Comparison of ENCODE assay signal across 28 cellular contexts in genomic region chr2:101500175-101500574, GRCh38. TPM values are rescaled to one million over a fixed set of nuclear protein-coding genes. Genes with fewer than 3 reads are reported as not detected.
DNase-seq lines count a peak whose midpoint lies in the region; ATAC-seq and TF ChIP-seq lines count a peak whose summit lies in the region.
"Had no signal": no experiment of that assay in that cellular context is flagged by ENCODE, and none has a peak within 500 bp of the region (broad histone marks: within the 10 kb centered on the region; RNA-seq: fewer than 3 reads in every experiment).

No MANE protein-coding gene starts in this region.

- no peak overlapping the region for H3K4me3 ChIP-seq in smooth muscle cell

- 29% methylated on average over 2 of the region's 2 CpGs for WGBS in smooth muscle cell (ENCODE audit: low lambda C conversion rate)

- no peaks in the 10 kb centered on the region for H4K20me1 ChIP-seq in smooth muscle cell (ENCODE audit: low read depth)

- H3K9ac ChIP-seq in smooth muscle cell (ENCODE audit: low read depth) = peak overlapping the region; percentile 38

- H3K4me1 ChIP-seq in smooth muscle cell (ENCODE audit: low read depth) = peaks cover 7% of the 10 kb centered on the region

- no peaks in the 10 kb centered on the region for H3K36me3 ChIP-seq in smooth muscle cell (ENCODE audit: low read depth)

- no peaks in the 10 kb centered on the region for H3K27me3 ChIP-seq in smooth muscle cell (ENCODE audit: low read depth)

- peaks cover 7% of the 10 kb centered on the region for H3F3A ChIP-seq in smooth muscle cell (ENCODE audit: low read depth)

- no peak for TF ChIP-seq CTCF in smooth muscle cell (IDR thresholded peaks at IDR 0.05; ENCODE audit: borderline replicate concordance, insufficient read depth, poor library complexity, severe bottlenecking)

- no peak overlapping the region for H2AFZ ChIP-seq in smooth muscle cell (ENCODE audit: low read depth)

- ATAC-seq in GM18907 (IDR thresholded peaks at IDR 0.05; ENCODE audit: unreplicated experiment) = no peak
- ATAC-seq: activated naive CD8-positive, alpha-beta T cell treated with anti-CD3 and anti-CD28 coated beads, Interleukin-2, amount 50 U/mL, for 24 hours; T-cell had no signal

- peak; percentile 19 for DNase-seq in NCI-H2196 (lab: John Stamatoyannopoulos, UW; ENCODE audit: unreplicated experiment)
- DNase-seq in NCI-H2196 treated with DMSO at 0.1 percent for 48 hours (lab: John Stamatoyannopoulos, UW; ENCODE audit: unreplicated experiment) = no peak
- peak; percentile 78 for DNase-seq in astrocyte of the hippocampus (ENCODE audit: low read depth, low spot score)
- peak; percentile 81 for DNase-seq in iris pigment epithelial cell (ENCODE audit: low read depth)
- DNase-seq in smooth muscle cell (lab: John Stamatoyannopoulos, UW; ENCODE audit: unreplicated experiment) = no peak
- DNase-seq in NCI-H128 (lab: John Stamatoyannopoulos, UW; ENCODE audit: unreplicated experiment) = no peak
- no peak for DNase-seq in C1 segment of cervical spinal cord (lab: John Stamatoyannopoulos, UW)
- DNase-seq: activated CD4-positive, alpha-beta T cell treated with anti-CD3 and anti-CD28 coated beads, Interleukin-2, amount 10 ng/mL, durations not matched to agents 7 days and 5 days; activated CD8-positive, alpha-beta memory T cell treated with anti-CD3 and anti-CD28 coated beads, Interleukin-2, amount 50 U/mL, for 4 hours; activated naive CD8-positive, alpha-beta T cell treated with anti-CD3 and anti-CD28 coated beads, Interleukin-2, amount 50 U/mL, for 24 hours; Calu3; central memory CD4-positive, alpha-beta T cell; EL; erythroblast; glutamatergic neuron; H7; Karpas-422; NCI-H1092 treated with DMSO at 0.1 percent for 48 hours; NCI-H2081 treated with DMSO at 0.1 percent for 48 hours; NCI-H526; nucleus accumbens; retina; Right ventricle myocardium superior; stimulated activated CD8-positive, alpha-beta memory T cell treated with anti-CD3 and anti-CD28 coated beads, Interleukin-4, amount 100 ng/mL, for 48 hours; T-cell had no signal

- H3K79me2 ChIP-seq in smooth muscle cell (ENCODE audit: low read depth) = no peaks in the 10 kb centered on the region

- H3K27ac ChIP-seq in smooth muscle cell (ENCODE audit: low read depth) = peak overlapping the region; percentile 81
- H3K27ac ChIP-seq: 22Rv1 had no signal

- H3K4me2 ChIP-seq in smooth muscle cell = peak overlapping the region; percentile 76

- no peaks in the 10 kb centered on the region for H3K9me3 ChIP-seq in smooth muscle cell (replicated peaks; ENCODE audit: low read depth)

RNA-seq across cellular contexts. Expression of gene RFX8, which starts 25.3 kb away (rescaled TPM):
- total RNA-seq in smooth muscle cell = 0.67 and 2.3 TPM in 2 replicates
- 3.0 and 3.6 TPM in 2 replicates for polyA plus RNA-seq in smooth muscle cell
- total RNA-seq: Calu3, H7, Right ventricle myocardium superior, ureter had no signal

Comparison
In these comparisons a context has a peak if more than half of its experiments do, and no peak if none do; other contexts are left out.
1. DNase-seq: peak in NCI-H2196 (single experiment), astrocyte of the hippocampus (single experiment) and iris pigment epithelial cell (single experiment); none in NCI-H2196 treated with DMSO at 0.1 percent for 48 hours (single experiment), smooth muscle cell (single experiment), NCI-H128 (single experiment) and C1 segment of cervical spinal cord (0 of 14).